1 cellular context compared by ENCODE assay signal in the genomic region with DNA sequence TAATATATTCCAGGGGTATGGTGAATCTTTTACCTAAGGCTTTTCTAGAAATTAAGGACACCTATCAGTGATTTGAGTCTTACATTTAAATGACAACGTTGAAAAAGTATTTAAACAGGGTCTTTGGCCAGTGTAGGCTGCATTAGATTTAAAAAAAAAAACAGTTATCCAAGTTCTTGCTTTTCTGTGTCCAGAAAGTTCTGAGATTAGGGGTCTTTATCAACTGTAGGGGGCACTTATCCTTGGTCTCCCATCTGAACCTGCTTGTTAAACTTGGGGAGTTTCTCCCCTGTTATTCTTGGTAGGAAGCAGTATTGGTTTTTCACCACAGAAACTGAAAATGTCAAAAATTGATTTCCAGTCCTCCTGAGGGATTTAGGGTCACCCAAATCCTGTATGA.
TF ChIP-seq lines count a peak whose summit lies in the region.

No MANE protein-coding gene starts in this region.

TF ChIP-seq in IMR-90, 13 proteins besides CTCF, POLR2A, EP300 and RAD21:
- no peak for TF ChIP-seq RFX5 (IDR thresholded peaks at IDR 0.05; ENCODE audit: low read depth, low read length)
- TF ChIP-seq SMC3 (IDR thresholded peaks at IDR 0.05; ENCODE audit: low read depth, low read length), result no peak
- TF ChIP-seq CEBPB (IDR thresholded peaks at IDR 0.05; ENCODE audit: low read depth, low read length), result no peak
- TF ChIP-seq RCOR1 (IDR thresholded peaks at IDR 0.05; ENCODE audit: insufficient replicate concordance, low read length), result no peak
- no peak for TF ChIP-seq FOS (IDR thresholded peaks at IDR 0.05; ENCODE audit: low read depth, low read length)
- no peak for TF ChIP-seq NFE2L2 (IDR thresholded peaks at IDR 0.05; ENCODE audit: low read depth, low read length)
- TF ChIP-seq, protein P1, sequence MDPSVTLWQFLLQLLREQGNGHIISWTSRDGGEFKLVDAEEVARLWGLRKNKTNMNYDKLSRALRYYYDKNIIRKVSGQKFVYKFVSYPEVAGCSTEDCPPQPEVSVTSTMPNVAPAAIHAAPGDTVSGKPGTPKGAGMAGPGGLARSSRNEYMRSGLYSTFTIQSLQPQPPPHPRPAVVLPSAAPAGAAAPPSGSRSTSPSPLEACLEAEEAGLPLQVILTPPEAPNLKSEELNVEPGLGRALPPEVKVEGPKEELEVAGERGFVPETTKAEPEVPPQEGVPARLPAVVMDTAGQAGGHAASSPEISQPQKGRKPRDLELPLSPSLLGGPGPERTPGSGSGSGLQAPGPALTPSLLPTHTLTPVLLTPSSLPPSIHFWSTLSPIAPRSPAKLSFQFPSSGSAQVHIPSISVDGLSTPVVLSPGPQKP (IDR thresholded peaks at IDR 0.05; ENCODE audit: borderline replicate concordance, low read depth, low read length), result no peak
- TF ChIP-seq CHD1 (IDR thresholded peaks at IDR 0.05; ENCODE audit: low read depth, low read length), result no peak
